Comparison of ENCODE assay signal across 12 cellular contexts in genomic region chr19:38556521-38557174, GRCh38.
DNase-seq lines count a peak whose midpoint lies in the region; ATAC-seq, FAIRE-seq and TF ChIP-seq lines count a peak whose summit lies in the region.
"Had no signal": no experiment of that assay in that cellular context is flagged by ENCODE, and none has a peak within 500 bp of the region (broad histone marks: within the 10 kb centered on the region; RNA-seq: fewer than 3 reads in every experiment).

No MANE protein-coding gene starts in this region.

- H3K4me3 ChIP-seq in Caco-2 (ENCODE audit: low read depth, low read length): no peak overlapping the region
- H3K4me3 ChIP-seq in GM23248: no peak overlapping the region
- no peak overlapping the region for H3K4me3 ChIP-seq in small intestine (ENCODE audit: low read depth in 1 of 2, low read length in 2 of 2)

- WGBS in GM23248 (ENCODE audit: low coverage in 1 of 2, low lambda C conversion rate in 2 of 2, missing lambda C conversion rate in 2 of 2), 2 experiments: 43% methylated on average over 7 of the region's 7 CpGs
- WGBS in small intestine, 3 donors: 46 to 63% (median 54%) methylated on average over 7 of the region's 7 CpGs

- FAIRE-seq in small intestine (lab: Jason Lieb, UNC): no peak

- H4K20me1 ChIP-seq in GM23248 (ENCODE audit: insufficient read depth): no peaks in the 10 kb centered on the region

- no peaks in the 10 kb centered on the region for H3K79me2 ChIP-seq in GM23248 (ENCODE audit: insufficient read depth)

- H3K27me3 Mint-ChIP-seq in Caco-2 (ENCODE audit: insufficient read depth, unreplicated experiment): peaks cover 7% of the 10 kb centered on the region
- H3K27me3 Mint-ChIP-seq in activated naive CD4-positive, alpha-beta T cell treated with anti-CD3 and anti-CD28 coated beads for 36 hours (ENCODE audit: low read depth): peaks cover under 1% of the 10 kb centered on the region
- H3K27me3 Mint-ChIP-seq in activated T-cell treated with anti-CD3 and anti-CD28 coated beads, Interleukin-2, amount 50 U/mL, for 72 hours (ENCODE audit: low read depth): peaks cover 14% of the 10 kb centered on the region

- no peak for ATAC-seq in activated T-cell treated with anti-CD3 and anti-CD28 coated beads, Interleukin-2, amount 50 U/mL, for 72 hours (replicated peaks in 1 of 2)

- H3K27ac ChIP-seq in GM23248: no peak overlapping the region
- no peak overlapping the region for H3K27ac ChIP-seq in small intestine (ENCODE audit: low read depth in 1 of 2, low read length in 1 of 2)

- no peak overlapping the region for H2AFZ ChIP-seq in GM23248

- CTCF ChIA-PET in Caco-2 (lab: Charles Lee): interaction anchor here (0.6 to 1.9 kb wide), 3 partner anchors 18 to 418 kb away, joined by 3 to 6 read pairs (median 3); partner anchors contain the start of gene FAM98C
- CTCF ChIA-PET in activated naive CD4-positive, alpha-beta T cell treated with anti-CD3 and anti-CD28 coated beads for 36 hours (lab: Charles Lee): no interaction called here

- H3K27me3 ChIP-seq in Caco-2 (replicated peaks; ENCODE audit: control insufficient read depth, insufficient read depth, low read length): no peaks in the 10 kb centered on the region
- no peaks in the 10 kb centered on the region for H3K27me3 ChIP-seq in GM23248 (replicated peaks; ENCODE audit: insufficient read depth)
- no peaks in the 10 kb centered on the region for H3K27me3 ChIP-seq in small intestine (ENCODE audit: control insufficient read depth in 2 of 2, insufficient read depth in 2 of 2, low read length in 2 of 2)

- H3K36me3 ChIP-seq in Caco-2 (ENCODE audit: control insufficient read depth, insufficient read depth, low read length) (no peaks in the 10 kb centered on the region), GM23248 (ENCODE audit: low read depth) (no peaks in the 10 kb centered on the region), small intestine (ENCODE audit: control insufficient read depth in 2 of 2, insufficient read depth in 2 of 2, low read length in 2 of 2) (no peaks in the 10 kb centered on the region)

- POLR2A ChIA-PET in Caco-2 (lab: Charles Lee): no interaction called here

- H3K4me2 ChIP-seq in GM23248 (ENCODE audit: unreplicated experiment): no peak overlapping the region

- H3K9me3 Mint-ChIP-seq in Caco-2 (ENCODE audit: unreplicated experiment): no peaks in the 10 kb centered on the region
- no peaks in the 10 kb centered on the region for H3K9me3 Mint-ChIP-seq in activated naive CD4-positive, alpha-beta T cell treated with anti-CD3 and anti-CD28 coated beads for 36 hours
- no peaks in the 10 kb centered on the region for H3K9me3 Mint-ChIP-seq in activated T-cell treated with anti-CD3 and anti-CD28 coated beads, Interleukin-2, amount 50 U/mL, for 72 hours

- peaks cover 4% of the 10 kb centered on the region; the same call in 1 of the 2 replicates for H3F3A ChIP-seq in GM23248 (ENCODE audit: insufficient read depth)

- no peak overlapping the region for H3K27ac Mint-ChIP-seq in Caco-2 (ENCODE audit: unreplicated experiment)
- H3K27ac Mint-ChIP-seq in activated naive CD4-positive, alpha-beta T cell treated with anti-CD3 and anti-CD28 coated beads for 36 hours: no peak overlapping the region
- no peak overlapping the region for H3K27ac Mint-ChIP-seq in activated T-cell treated with anti-CD3 and anti-CD28 coated beads, Interleukin-2, amount 50 U/mL, for 72 hours

- H3K9ac ChIP-seq in GM23248: no peak overlapping the region

- H3K4me3 Mint-ChIP-seq in Caco-2 (ENCODE audit: unreplicated experiment): no peak overlapping the region
- H3K4me3 Mint-ChIP-seq in activated naive CD4-positive, alpha-beta T cell treated with anti-CD3 and anti-CD28 coated beads for 36 hours: no peak overlapping the region
- peak overlapping the region in 1 of 2 donors; percentile 28 for H3K4me3 Mint-ChIP-seq in activated T-cell treated with anti-CD3 and anti-CD28 coated beads, Interleukin-2, amount 50 U/mL, for 72 hours

- no peaks in the 10 kb centered on the region for H3K9me3 ChIP-seq in Caco-2
- H3K9me3 ChIP-seq in GM23248 (ENCODE audit: low read depth): no peaks in the 10 kb centered on the region
- H3K9me3 ChIP-seq in small intestine (ENCODE audit: control insufficient read depth, low read depth): no peaks in the 10 kb centered on the region

- H3K9me2 ChIP-seq in GM23248 (ENCODE audit: insufficient read depth): no peaks in the 10 kb centered on the region

- H3K4me1 ChIP-seq in Caco-2 (no peaks in the 10 kb centered on the region), GM23248 (ENCODE audit: insufficient read depth) (peaks cover 7% of the 10 kb centered on the region), small intestine (ENCODE audit: control insufficient read depth in 2 of 2, insufficient read depth in 1 of 2, low read depth in 1 of 2, low read length in 1 of 2) (no peaks in the 10 kb centered on the region)

- no TSS peak for BruUV-seq in Caco-2 (replicated peaks; lab: Mats Ljungman, UMichigan)

- H3K36me3 Mint-ChIP-seq in Caco-2 (ENCODE audit: insufficient read depth, unreplicated experiment): peaks cover under 1% of the 10 kb centered on the region
- H3K36me3 Mint-ChIP-seq in activated naive CD4-positive, alpha-beta T cell treated with anti-CD3 and anti-CD28 coated beads for 36 hours (ENCODE audit: low read depth): no peaks in the 10 kb centered on the region
- no peaks in the 10 kb centered on the region for H3K36me3 Mint-ChIP-seq in activated T-cell treated with anti-CD3 and anti-CD28 coated beads, Interleukin-2, amount 50 U/mL, for 72 hours (ENCODE audit: insufficient read depth in 2 of 2)

- no peaks in the 10 kb centered on the region for H3K4me1 Mint-ChIP-seq in Caco-2 (ENCODE audit: low read depth, unreplicated experiment)
- peaks cover 24% of the 10 kb centered on the region for H3K4me1 Mint-ChIP-seq in activated naive CD4-positive, alpha-beta T cell treated with anti-CD3 and anti-CD28 coated beads for 36 hours (ENCODE audit: low read depth)
- H3K4me1 Mint-ChIP-seq in activated T-cell treated with anti-CD3 and anti-CD28 coated beads, Interleukin-2, amount 50 U/mL, for 72 hours (ENCODE audit: low read depth): peaks cover 57% of the 10 kb centered on the region

- peak; percentile 32 to 58 for TF ChIP-seq CTCF in Caco-2 (IDR thresholded peaks at IDR 0.05; ENCODE audit: insufficient read depth in 1 of 2, low read depth in 1 of 2, low read length in 1 of 2, severe bottlenecking in 1 of 2, unreplicated experiment in 1 of 2)

- DNase-seq in Caco-2: peak in 1 of 2 experiments; percentile 32
- peak; percentile 30 for DNase-seq in GM23248
- DNase-seq in SK-MEL-5 (ENCODE audit: low read depth, low spot score): peak; percentile 15
- DNase-seq in germinal center (ENCODE audit: low spot score): peak; percentile 48
- DNase-seq in small intestine: no peak
- no peak for DNase-seq in SIG-M5 treated with dmso at 0.1 percent for 504 hours (lab: John Stamatoyannopoulos, UW; ENCODE audit: unreplicated experiment)
- no peak for DNase-seq in activated naive CD4-positive, alpha-beta T cell treated with anti-CD3 and anti-CD28 coated beads for 36 hours
- no peak for DNase-seq in activated T-cell treated with anti-CD3 and anti-CD28 coated beads, Interleukin-2, amount 50 U/mL, for 72 hours
- DNase-seq: cerebellar nuclear complex, head of caudate nucleus, midbrain, NCI-H2171 had no signal

- intact Hi-C loops in Caco-2 (cut with micrococcal nuclease; ENCODE audit: unreplicated experiment): no loop called here
- intact Hi-C loops in activated naive CD4-positive, alpha-beta T cell treated with anti-CD3 and anti-CD28 coated beads for 36 hours (cut with micrococcal nuclease): loop anchor here (5.0 kb wide), 1 partner anchor 61 kb away; the partner anchor contains the start of genes EIF3K and MAP4K1

- in situ Hi-C loops in GM23248 (cut with MboI) (no loop called here), SK-MEL-5 (cut with HindIII; ENCODE audit: low pct_unique_long_range_greater_than_20kb, low sequenced_read_pairs) (no loop called here)

Comparison
In these comparisons a context has a peak if more than half of its experiments do, and no peak if none do; other contexts are left out.
1. DNase-seq: peak in GM23248 (single experiment), SK-MEL-5 (single experiment) and germinal center (single experiment); none in small intestine (single experiment), SIG-M5 treated with dmso at 0.1 percent for 504 hours (single experiment), activated naive CD4-positive, alpha-beta T cell treated with anti-CD3 and anti-CD28 coated beads for 36 hours (single experiment) and activated T-cell treated with anti-CD3 and anti-CD28 coated beads, Interleukin-2, amount 50 U/mL, for 72 hours (0 of 2).